Comparison of ENCODE assay signal across 8 cellular contexts in genomic region chr14:106844608-106845285, GRCh38.
DNase-seq lines count a peak whose midpoint lies in the region; ATAC-seq and TF ChIP-seq lines count a peak whose summit lies in the region.

No MANE protein-coding gene starts in this region.

- POLR2A ChIA-PET in CD8-positive, alpha-beta memory T cell (lab: Charles Lee) = no interaction called here
- POLR2A ChIA-PET in activated CD4-positive, alpha-beta memory T cell treated with anti-CD3 and anti-CD28 coated beads, Interleukin-2, amount 10 ng/mL, durations not matched to agents 7 days and 5 days (lab: Charles Lee) = interaction anchor here (1.5 kb wide), 1 partner anchor 26 kb away, joined by 3 read pairs; no protein-coding TSS in a partner anchor
- POLR2A ChIA-PET in HEK293T (lab: Yijun Ruan, JAX) = no interaction called here

- H3K4me1 Mint-ChIP-seq in CD8-positive, alpha-beta memory T cell = peaks cover 24 to 36% (median 32%) of the 10 kb centered on the region in 3 donors
- H3K4me1 Mint-ChIP-seq in activated CD4-positive, alpha-beta memory T cell treated with anti-CD3 and anti-CD28 coated beads, Interleukin-2, amount 10 ng/mL, durations not matched to agents 7 days and 5 days = peaks cover 14% of the 10 kb centered on the region
- H3K4me1 Mint-ChIP-seq in chondrocyte (ENCODE audit: low read depth) = peaks cover 6% of the 10 kb centered on the region

- peaks cover 0 to 9% (median 1%) of the 10 kb centered on the region in 3 donors for H3K36me3 Mint-ChIP-seq in CD8-positive, alpha-beta memory T cell
- H3K36me3 Mint-ChIP-seq in activated CD4-positive, alpha-beta memory T cell treated with anti-CD3 and anti-CD28 coated beads, Interleukin-2, amount 10 ng/mL, durations not matched to agents 7 days and 5 days (ENCODE audit: low read depth) = no peaks in the 10 kb centered on the region
- no peaks in the 10 kb centered on the region for H3K36me3 Mint-ChIP-seq in chondrocyte (ENCODE audit: low read depth)

- DNase-seq in CD8-positive, alpha-beta memory T cell = peak; percentile 50 to 79 (median 71)
- DNase-seq in NCI-H2107 (lab: John Stamatoyannopoulos, UW) (peak; percentile 60), fibroblast of gingiva (ENCODE audit: low read depth) (peak; percentile 11), HEK293T (ENCODE audit: extremely low spot score) (no peak), chondrocyte (ENCODE audit: low spot score) (no peak)
- peak; percentile 57 for DNase-seq in activated CD4-positive, alpha-beta memory T cell treated with anti-CD3 and anti-CD28 coated beads, Interleukin-2, amount 10 ng/mL, durations not matched to agents 7 days and 5 days

- peak overlapping the region; percentile 60 for H3K27ac ChIP-seq in CD8-positive, alpha-beta memory T cell (ENCODE audit: low read depth, low read length)
- H3K27ac ChIP-seq in rectal smooth muscle tissue (ENCODE audit: low read depth, low read length) = peak overlapping the region; percentile 38

- CTCF ChIA-PET in CD8-positive, alpha-beta memory T cell (lab: Charles Lee) = interaction anchor here (1.6 to 3.7 kb wide), 2 partner anchors 14 to 29 kb away, joined by 7 to 24 read pairs; no protein-coding TSS in a partner anchor
- CTCF ChIA-PET in activated CD4-positive, alpha-beta memory T cell treated with anti-CD3 and anti-CD28 coated beads, Interleukin-2, amount 10 ng/mL, durations not matched to agents 7 days and 5 days (lab: Charles Lee) = interaction anchor here (1.0 to 6.8 kb wide), 3 partner anchors 13 to 28 kb away, joined by 3 to 85 read pairs (median 13); no protein-coding TSS in a partner anchor
- CTCF ChIA-PET in HEK293T (lab: Yijun Ruan, JAX) = no interaction called here

- no peak for TF ChIP-seq CTCF in chondrocyte (IDR thresholded peaks at IDR 0.05)

- H3K36me3 ChIP-seq in CD8-positive, alpha-beta memory T cell (ENCODE audit: insufficient read depth, low read length) = no peaks in the 10 kb centered on the region
- H3K36me3 ChIP-seq in rectal smooth muscle tissue (ENCODE audit: control insufficient read depth, insufficient read depth, low read length) = no peaks in the 10 kb centered on the region

- peaks cover 8% of the 10 kb centered on the region for H3K4me1 ChIP-seq in CD8-positive, alpha-beta memory T cell (ENCODE audit: insufficient read depth, low read length)
- no peaks in the 10 kb centered on the region for H3K4me1 ChIP-seq in rectal smooth muscle tissue (ENCODE audit: control insufficient read depth, insufficient read depth, low read length)

- peak overlapping the region; percentile 94 to 98 (median 97) for H3K4me3 Mint-ChIP-seq in CD8-positive, alpha-beta memory T cell
- H3K4me3 Mint-ChIP-seq in activated CD4-positive, alpha-beta memory T cell treated with anti-CD3 and anti-CD28 coated beads, Interleukin-2, amount 10 ng/mL, durations not matched to agents 7 days and 5 days = peak overlapping the region; percentile 84
- H3K4me3 Mint-ChIP-seq in chondrocyte (ENCODE audit: unreplicated experiment) = no peak overlapping the region

- H3K9me3 Mint-ChIP-seq in CD8-positive, alpha-beta memory T cell = no peaks in the 10 kb centered on the region
- no peaks in the 10 kb centered on the region for H3K9me3 Mint-ChIP-seq in activated CD4-positive, alpha-beta memory T cell treated with anti-CD3 and anti-CD28 coated beads, Interleukin-2, amount 10 ng/mL, durations not matched to agents 7 days and 5 days
- peaks cover 29% of the 10 kb centered on the region for H3K9me3 Mint-ChIP-seq in chondrocyte (ENCODE audit: low read depth)

- H3K27me3 ChIP-seq in CD8-positive, alpha-beta memory T cell (ENCODE audit: insufficient read depth, low read length, poor library complexity, severe bottlenecking) = no peaks in the 10 kb centered on the region
- no peaks in the 10 kb centered on the region for H3K27me3 ChIP-seq in rectal smooth muscle tissue (ENCODE audit: control insufficient read depth, insufficient read depth, low read length)

- no peaks in the 10 kb centered on the region for H3K9me3 ChIP-seq in CD8-positive, alpha-beta memory T cell (ENCODE audit: low read length)

- ATAC-seq in GM21528 (IDR thresholded peaks at IDR 0.05; ENCODE audit: low FRiP score, unreplicated experiment) = peak; percentile 40

- H3K9ac ChIP-seq in rectal smooth muscle tissue (ENCODE audit: low read length) = peak overlapping the region; percentile 49

- H3K27ac Mint-ChIP-seq in CD8-positive, alpha-beta memory T cell = peak overlapping the region; percentile 81 to 97 (median 94)
- H3K27ac Mint-ChIP-seq in activated CD4-positive, alpha-beta memory T cell treated with anti-CD3 and anti-CD28 coated beads, Interleukin-2, amount 10 ng/mL, durations not matched to agents 7 days and 5 days = no peak overlapping the region
- no peak overlapping the region for H3K27ac Mint-ChIP-seq in chondrocyte (ENCODE audit: unreplicated experiment)

- H3K27me3 Mint-ChIP-seq in CD8-positive, alpha-beta memory T cell = peaks cover 4 to 5% of the 10 kb centered on the region in 2 donors
- peaks cover 63% of the 10 kb centered on the region for H3K27me3 Mint-ChIP-seq in activated CD4-positive, alpha-beta memory T cell treated with anti-CD3 and anti-CD28 coated beads, Interleukin-2, amount 10 ng/mL, durations not matched to agents 7 days and 5 days
- no peaks in the 10 kb centered on the region for H3K27me3 Mint-ChIP-seq in chondrocyte (ENCODE audit: low read depth)

- peak overlapping the region; percentile 91 for H3K4me3 ChIP-seq in CD8-positive, alpha-beta memory T cell (ENCODE audit: low read length)
- peak overlapping the region; percentile 69 for H3K4me3 ChIP-seq in rectal smooth muscle tissue (ENCODE audit: low read length)

TF ChIP-seq in HEK293T, 16 proteins besides CTCF, POLR2A, EP300 and RAD21:
- TF ChIP-seq CTBP1 (IDR thresholded peaks at IDR 0.05; ENCODE audit: borderline replicate concordance) (no peak), FOXK2 (IDR thresholded peaks at IDR 0.05) (no peak), FOXM1 (IDR thresholded peaks at IDR 0.05; ENCODE audit: borderline replicate concordance) (no peak), ARNT (IDR thresholded peaks at IDR 0.05) (no peak), ELF4 (IDR thresholded peaks at IDR 0.05) (no peak)

Comparison
In these comparisons a context has a peak if more than half of its experiments do, and no peak if none do; other contexts are left out.
1. DNase-seq: peak in CD8-positive, alpha-beta memory T cell (5 of 5), NCI-H2107 (single experiment), activated CD4-positive, alpha-beta memory T cell treated with anti-CD3 and anti-CD28 coated beads, Interleukin-2, amount 10 ng/mL, durations not matched to agents 7 days and 5 days (single experiment) and fibroblast of gingiva (single experiment); none in HEK293T (single experiment) and chondrocyte (single experiment).
2. H3K27ac Mint-ChIP-seq: peak in CD8-positive, alpha-beta memory T cell (8 of 8); none in activated CD4-positive, alpha-beta memory T cell treated with anti-CD3 and anti-CD28 coated beads, Interleukin-2, amount 10 ng/mL, durations not matched to agents 7 days and 5 days (single experiment) and chondrocyte (single experiment).